30 cellular contexts compared by ENCODE assay signal in the genomic region with DNA sequence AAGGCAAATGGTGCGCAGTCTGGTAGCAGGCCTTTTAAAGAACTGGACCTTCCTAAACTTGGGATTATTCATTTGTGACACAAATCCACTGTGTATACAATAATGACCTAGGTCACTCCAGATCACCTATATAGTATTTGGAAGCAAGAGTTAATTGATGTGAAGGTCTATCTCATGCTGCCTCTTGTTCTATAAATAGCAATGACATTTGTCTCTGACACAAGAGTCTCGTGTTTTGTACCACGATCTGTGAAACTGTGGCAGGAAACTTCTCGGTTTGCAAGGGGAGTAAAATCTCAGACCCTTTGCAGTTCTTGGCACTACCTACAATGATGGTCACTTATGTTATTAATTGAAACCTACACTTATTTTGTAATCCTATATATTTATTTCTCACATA.
"Had no signal": no experiment of that assay in that cellular context is flagged by ENCODE, and none has a peak within 500 bp of the region (broad histone marks: within the 10 kb centered on the region; RNA-seq: fewer than 3 reads in every experiment).

No MANE protein-coding gene starts in this region.

- H3K27me3 ChIP-seq: adrenal gland, ascending aorta, body of pancreas, brain microvascular endothelial cell, breast epithelium, cardiac muscle cell had no signal

- DNase-seq: activated effector memory CD4-positive, alpha-beta T cell treated with anti-CD3 and anti-CD28 coated beads, Interleukin-2, amount 50 U/mL, for 16 hours; activated effector memory CD4-positive, alpha-beta T cell treated with Interleukin-2 at 50 U/mL for 16 hours; activated gamma-delta T cell; activated gamma-delta T cell treated with Interleukin-2 at 50 U/mL for 16 hours; activated naive CD4-positive, alpha-beta T cell; activated naive CD4-positive, alpha-beta T cell treated with anti-CD3 and anti-CD28 coated beads for 36 hours; activated naive CD4-positive, alpha-beta T cell treated with anti-CD3 and anti-CD28 coated beads, Interleukin-2, amount 10 ng/mL, durations not matched to agents 7 days and 5 days; activated naive CD4-positive, alpha-beta T cell treated with anti-CD3 and anti-CD28 coated beads, Interleukin-2, amount 50 U/mL, for 16 hours; activated naive CD4-positive, alpha-beta T cell treated with Interleukin-2 at 50 U/mL for 16 hours; activated naive CD8-positive, alpha-beta T cell treated with anti-CD3 and anti-CD28 coated beads for 36 hours; activated naive CD8-positive, alpha-beta T cell treated with anti-CD3 and anti-CD28 coated beads, Interleukin-2, amount 10 ng/mL, durations not matched to agents 7 days and 5 days; activated naive CD8-positive, alpha-beta T cell treated with anti-CD3 and anti-CD28 coated beads, Interleukin-2, amount 50 U/mL, for 24 hours; activated T-cell treated with anti-CD3 and anti-CD28 coated beads, Interleukin-2, amount 50 U/mL, for 4 hours; activated T-cell treated with anti-CD3 and anti-CD28 coated beads, Interleukin-2, amount 50 U/mL, for 48 hours; activated T-cell treated with anti-CD3 and anti-CD28 coated beads, Interleukin-2, amount 50 U/mL, for 72 hours; adrenal gland; amniotic stem cell; amygdala; anterior cingulate cortex; aorta; body of pancreas; brain microvascular endothelial cell; caudate nucleus; central memory CD4-positive, alpha-beta T cell; cerebellar nuclear complex had no signal

- H3K4me1 ChIP-seq: adrenal gland, ascending aorta, body of pancreas, breast epithelium had no signal

- H3K27ac ChIP-seq: adrenal gland, ascending aorta, body of pancreas, brain microvascular endothelial cell, breast epithelium, cardiac muscle cell had no signal

- H3K36me3 ChIP-seq: adrenal gland, ascending aorta, brain microvascular endothelial cell, breast epithelium, cardiac muscle cell had no signal

- H3K4me3 ChIP-seq: adrenal gland, ascending aorta, body of pancreas, breast epithelium, cardiac muscle cell had no signal

- ATAC-seq: activated naive CD4-positive, alpha-beta T cell treated with anti-CD3 and anti-CD28 coated beads, Interleukin-2, amount 50 U/mL, for 72 hours; activated naive CD8-positive, alpha-beta T cell treated with anti-CD3 and anti-CD28 coated beads, Interleukin-2, amount 50 U/mL, for 24 hours; activated T-cell treated with anti-CD3 and anti-CD28 coated beads, Interleukin-2, amount 50 U/mL, for 4 hours; activated T-cell treated with anti-CD3 and anti-CD28 coated beads, Interleukin-2, amount 50 U/mL, for 72 hours; activated T-helper 17 cell treated with anti-CD3 and anti-CD28 coated beads, Interleukin-2, amount 50 U/mL, for 72 hours; body of pancreas had no signal

- H3K9me3 ChIP-seq: adrenal gland, ascending aorta, body of pancreas had no signal
